ENCODE assay signal across 10 cellular contexts in the genomic region with DNA sequence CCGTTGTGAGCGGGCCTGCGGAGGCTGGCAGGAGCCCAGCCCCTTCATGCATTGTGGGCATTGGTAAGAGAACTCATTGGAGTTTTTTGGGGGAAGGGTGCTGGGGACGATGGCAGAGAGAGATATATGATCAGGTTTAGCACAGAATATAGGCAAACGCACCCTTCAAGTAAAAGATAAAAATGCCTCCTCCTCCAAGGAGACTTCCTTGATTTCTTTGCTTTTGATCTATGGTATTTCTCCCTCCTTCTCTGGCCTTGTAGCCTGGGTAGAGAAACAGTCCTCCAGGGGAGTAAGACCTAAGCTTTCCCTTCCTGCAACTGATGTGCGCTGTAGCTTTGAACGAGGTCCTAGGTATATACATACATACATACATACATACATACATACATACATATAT. TPM values are rescaled to one million over a fixed set of nuclear protein-coding genes. Genes with fewer than 3 reads are reported as not detected.
DNase-seq lines count a peak whose midpoint lies in the region; ATAC-seq lines count a peak whose summit lies in the region.
"Had no signal": no experiment of that assay in that cellular context is flagged by ENCODE, and none has a peak within 500 bp of the region (broad histone marks: within the 10 kb centered on the region; RNA-seq: fewer than 3 reads in every experiment).

No MANE protein-coding gene starts in this region.

- H3K9me3 ChIP-seq in T-helper 17 cell (ENCODE audit: control insufficient read depth, low read length, poor library complexity, severe bottlenecking), result no peaks in the 10 kb centered on the region

- no peaks in the 10 kb centered on the region for H3K36me3 Mint-ChIP-seq in activated naive CD8-positive, alpha-beta T cell
- H3K36me3 Mint-ChIP-seq in activated naive CD8-positive, alpha-beta T cell treated with anti-CD3 and anti-CD28 coated beads for 36 hours, result no peaks in the 10 kb centered on the region
- H3K36me3 Mint-ChIP-seq in T-helper 17 cell (ENCODE audit: low read depth) (no peaks in the 10 kb centered on the region), memory B cell (no peaks in the 10 kb centered on the region)
- no peaks in the 10 kb centered on the region for H3K36me3 Mint-ChIP-seq in stimulated activated effector memory CD8-positive, alpha-beta T cell treated with anti-CD3 and anti-CD28 coated beads, Interleukin-12 subunit alpha, Interleukin-12 subunit beta, amount 100 ng/mL, for 72 hours

- no peak for DNase-seq in activated naive CD8-positive, alpha-beta T cell treated with anti-CD3 and anti-CD28 coated beads for 36 hours
- no peak for DNase-seq in T-helper 17 cell
- no peak for DNase-seq in memory B cell (ENCODE audit: low spot score in 2 of 2)
- DNase-seq in stimulated activated effector memory CD8-positive, alpha-beta T cell treated with anti-CD3 and anti-CD28 coated beads, Interleukin-12 subunit alpha, Interleukin-12 subunit beta, amount 100 ng/mL, for 72 hours (ENCODE audit: low spot score in 2 of 2), result no peak
- DNase-seq in NCI-H1694 (lab: John Stamatoyannopoulos, UW), result no peak
- DNase-seq: IMR-90; stimulated activated CD4-positive, alpha-beta T cell treated with anti-CD3 and anti-CD28 coated beads, Interleukin-12 subunit alpha, Interleukin-12 subunit beta, amount 100 ng/mL, for 4 hours had no signal

- H3K27me3 Mint-ChIP-seq in activated naive CD8-positive, alpha-beta T cell, result no peaks in the 10 kb centered on the region
- H3K27me3 Mint-ChIP-seq in activated naive CD8-positive, alpha-beta T cell treated with anti-CD3 and anti-CD28 coated beads for 36 hours, result no peaks in the 10 kb centered on the region
- H3K27me3 Mint-ChIP-seq in T-helper 17 cell, result no peaks in the 10 kb centered on the region
- no peaks in the 10 kb centered on the region for H3K27me3 Mint-ChIP-seq in memory B cell

- peak overlapping the region; percentile 62 for H3K4me3 Mint-ChIP-seq in activated naive CD8-positive, alpha-beta T cell
- H3K4me3 Mint-ChIP-seq in activated naive CD8-positive, alpha-beta T cell treated with anti-CD3 and anti-CD28 coated beads for 36 hours, result no peak overlapping the region
- H3K4me3 Mint-ChIP-seq in T-helper 17 cell, result peak overlapping the region; percentile 80
- peak overlapping the region; percentile 68 for H3K4me3 Mint-ChIP-seq in memory B cell
- H3K4me3 Mint-ChIP-seq in stimulated activated effector memory CD8-positive, alpha-beta T cell treated with anti-CD3 and anti-CD28 coated beads, Interleukin-12 subunit alpha, Interleukin-12 subunit beta, amount 100 ng/mL, for 72 hours, result peak overlapping the region; percentile 10

- peaks cover 15% of the 10 kb centered on the region for H3K4me1 Mint-ChIP-seq in activated naive CD8-positive, alpha-beta T cell (ENCODE audit: low read depth)
- peaks cover 21% of the 10 kb centered on the region for H3K4me1 Mint-ChIP-seq in activated naive CD8-positive, alpha-beta T cell treated with anti-CD3 and anti-CD28 coated beads for 36 hours
- H3K4me1 Mint-ChIP-seq in T-helper 17 cell, result peaks cover 8% of the 10 kb centered on the region
- H3K4me1 Mint-ChIP-seq in memory B cell, result peaks cover 14% of the 10 kb centered on the region
- peaks cover 4% of the 10 kb centered on the region for H3K4me1 Mint-ChIP-seq in stimulated activated effector memory CD8-positive, alpha-beta T cell treated with anti-CD3 and anti-CD28 coated beads, Interleukin-12 subunit alpha, Interleukin-12 subunit beta, amount 100 ng/mL, for 72 hours

- H3K27ac Mint-ChIP-seq in activated naive CD8-positive, alpha-beta T cell, result no peak overlapping the region
- H3K27ac Mint-ChIP-seq in activated naive CD8-positive, alpha-beta T cell treated with anti-CD3 and anti-CD28 coated beads for 36 hours, result no peak overlapping the region
- H3K27ac Mint-ChIP-seq in T-helper 17 cell (peak overlapping the region; percentile 19), memory B cell (no peak overlapping the region)
- no peak overlapping the region for H3K27ac Mint-ChIP-seq in stimulated activated effector memory CD8-positive, alpha-beta T cell treated with anti-CD3 and anti-CD28 coated beads, Interleukin-12 subunit alpha, Interleukin-12 subunit beta, amount 100 ng/mL, for 72 hours

- no peaks in the 10 kb centered on the region for H3K9me3 Mint-ChIP-seq in activated naive CD8-positive, alpha-beta T cell (ENCODE audit: low read depth)
- no peaks in the 10 kb centered on the region for H3K9me3 Mint-ChIP-seq in activated naive CD8-positive, alpha-beta T cell treated with anti-CD3 and anti-CD28 coated beads for 36 hours
- H3K9me3 Mint-ChIP-seq in memory B cell, result no peaks in the 10 kb centered on the region
- no peaks in the 10 kb centered on the region for H3K9me3 Mint-ChIP-seq in stimulated activated effector memory CD8-positive, alpha-beta T cell treated with anti-CD3 and anti-CD28 coated beads, Interleukin-12 subunit alpha, Interleukin-12 subunit beta, amount 100 ng/mL, for 72 hours

- ATAC-seq in T-helper 17 cell, result no peak
- ATAC-seq in memory B cell (ENCODE audit: low read depth), result no peak
- ATAC-seq in stimulated activated effector memory CD8-positive, alpha-beta T cell treated with anti-CD3 and anti-CD28 coated beads, Interleukin-12 subunit alpha, Interleukin-12 subunit beta, amount 100 ng/mL, for 72 hours, result no peak
- no peak for ATAC-seq in HG03039 (IDR thresholded peaks at IDR 0.05; ENCODE audit: unreplicated experiment)
- no peak for ATAC-seq in HG03095 (IDR thresholded peaks at IDR 0.05; ENCODE audit: unreplicated experiment)

RNA-seq across cellular contexts. Expression of gene PPARGC1B, which starts 1.0 kb away (rescaled TPM):
- 10 to 100 TPM; 10.6 to 10.9 TPM for total RNA-seq in activated naive CD8-positive, alpha-beta T cell treated with anti-CD3 and anti-CD28 coated beads for 36 hours
- total RNA-seq in T-helper 17 cell, result 1 to 10 TPM; 4.4 to 4.6 TPM
